In genomic region chr11:27413218-27413617, GRCh38 we compare ENCODE assay signal across 25 cellular contexts. TPM values are rescaled to one million over a fixed set of nuclear protein-coding genes. Genes with fewer than 3 reads are reported as not detected.
"Had no signal": no experiment of that assay in that cellular context is flagged by ENCODE, and none has a peak within 500 bp of the region (broad histone marks: within the 10 kb centered on the region; RNA-seq: fewer than 3 reads in every experiment).

No MANE protein-coding gene starts in this region.

- H3K36me3 Mint-ChIP-seq: activated naive CD8-positive, alpha-beta T cell; stimulated activated effector memory CD8-positive, alpha-beta T cell treated with anti-CD3 and anti-CD28 coated beads, Interleukin-12 subunit alpha, Interleukin-12 subunit beta, amount 100 ng/mL, for 72 hours had no signal

- H3K9me3 Mint-ChIP-seq: activated T-cell treated with anti-CD3 and anti-CD28 coated beads, Interleukin-2, amount 50 U/mL, for 4 hours; activated T-helper 2 cell treated with anti-CD3 and anti-CD28 coated beads, Interferon-gamma antibody, Interleukin-2, Interleukin-4, amounts not matched to agents 10 μg/mL and 5 μg/mL and 100 μg/mL, durations not matched to agents 14 hours and 24 hours and 36 hours; central memory CD8-positive, alpha-beta T cell; stimulated activated effector memory CD8-positive, alpha-beta T cell treated with anti-CD3 and anti-CD28 coated beads, Interleukin-12 subunit alpha, Interleukin-12 subunit beta, amount 100 ng/mL, for 72 hours had no signal

- H3K4me1 Mint-ChIP-seq: central memory CD8-positive, alpha-beta T cell; stimulated activated effector memory CD8-positive, alpha-beta T cell treated with anti-CD3 and anti-CD28 coated beads, Interleukin-12 subunit alpha, Interleukin-12 subunit beta, amount 100 ng/mL, for 72 hours had no signal

- H3K27ac Mint-ChIP-seq: activated naive CD8-positive, alpha-beta T cell; activated T-helper 2 cell treated with anti-CD3 and anti-CD28 coated beads, Interferon-gamma antibody, Interleukin-2, Interleukin-4, amounts not matched to agents 10 μg/mL and 5 μg/mL and 100 μg/mL, durations not matched to agents 14 hours and 24 hours and 36 hours; stimulated activated effector memory CD8-positive, alpha-beta T cell treated with anti-CD3 and anti-CD28 coated beads, Interleukin-12 subunit alpha, Interleukin-12 subunit beta, amount 100 ng/mL, for 72 hours had no signal

- H3K27ac ChIP-seq: adrenal gland, ascending aorta, brain microvascular endothelial cell, hepatocyte, stomach, transverse colon, uterus had no signal

- ATAC-seq: activated T-cell treated with anti-CD3 and anti-CD28 coated beads, Interleukin-2, amount 50 U/mL, for 4 hours; left colon; sciatic nerve; stimulated activated effector memory CD8-positive, alpha-beta T cell treated with anti-CD3 and anti-CD28 coated beads, Interleukin-12 subunit alpha, Interleukin-12 subunit beta, amount 100 ng/mL, for 72 hours had no signal

- FAIRE-seq: colon, islet of Langerhans, small intestine had no signal

- DNase-seq: activated CD8-positive, alpha-beta memory T cell treated with anti-CD3 and anti-CD28 coated beads, Interleukin-2, amount 50 U/mL, for 4 hours; activated naive CD4-positive, alpha-beta T cell; activated T-cell treated with anti-CD3 and anti-CD28 coated beads, Interleukin-2, amount 50 U/mL, for 4 hours; adrenal gland; brain microvascular endothelial cell; foreskin melanocyte; left colon; mesenchymal stem cell; posterior cingulate gyrus; small intestine; stimulated activated CD4-positive, alpha-beta T cell treated with anti-CD3 and anti-CD28 coated beads, Interleukin-2, amount 100 ng/mL, for 24 hours; stomach; T-helper 9 cell; transverse colon; uterus had no signal

- H3K4me3 Mint-ChIP-seq: activated naive CD8-positive, alpha-beta T cell; activated T-cell treated with anti-CD3 and anti-CD28 coated beads, Interleukin-2, amount 50 U/mL, for 4 hours; central memory CD8-positive, alpha-beta T cell; stimulated activated effector memory CD8-positive, alpha-beta T cell treated with anti-CD3 and anti-CD28 coated beads, Interleukin-12 subunit alpha, Interleukin-12 subunit beta, amount 100 ng/mL, for 72 hours had no signal

RNA-seq across cellular contexts. Expression of gene LGR4, which starts 59.4 kb away (rescaled TPM):
- total RNA-seq: T-helper 1 cell treated with Interleukin-12 subunit alpha and Interleukin-12 subunit beta and Interleukin-4 antibody, amounts not matched to agents 30 ng/mL and 1 ng/mL, for 36 hours had no signal
